24 cellular contexts compared by ENCODE assay signal in the genomic region with DNA sequence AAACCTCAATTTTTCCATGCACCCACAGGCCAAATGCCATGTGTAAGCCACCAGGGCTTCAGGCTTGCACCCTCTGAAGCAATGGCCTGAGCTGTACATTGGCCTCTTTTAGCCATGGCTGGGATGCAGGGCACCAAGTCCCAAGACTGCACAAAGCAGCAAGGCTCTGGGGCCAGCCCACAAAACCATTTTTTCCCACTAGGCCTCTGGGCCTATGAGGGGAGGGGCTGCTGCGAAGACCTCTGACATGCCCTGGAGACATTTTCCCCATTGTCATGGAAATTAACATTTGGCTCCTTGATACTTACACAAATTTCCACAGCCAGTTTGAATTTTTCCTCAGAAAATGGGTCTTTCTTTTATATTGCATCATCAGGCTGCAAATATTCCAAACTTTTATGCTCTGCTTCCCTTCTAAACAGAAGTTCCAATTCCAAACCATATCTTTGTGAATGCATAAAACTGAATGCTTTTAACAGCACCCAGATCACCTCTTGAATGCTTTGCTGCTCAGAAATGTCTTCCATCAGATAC.
"Had no signal": no experiment of that assay in that cellular context is flagged by ENCODE, and none has a peak within 500 bp of the region (broad histone marks: within the 10 kb centered on the region; RNA-seq: fewer than 3 reads in every experiment).

No MANE protein-coding gene starts in this region.

- H3K4me3 ChIP-seq: colonic mucosa, esophagus muscularis mucosa, gastroesophageal sphincter, heart right ventricle, left lung, lower lobe of right lung, mucosa of descending colon had no signal

- H3K27me3 ChIP-seq: colonic mucosa, esophagus muscularis mucosa, foreskin keratinocyte, gastroesophageal sphincter, heart right ventricle, left lung had no signal

- H3K36me3 ChIP-seq: colonic mucosa, esophagus muscularis mucosa, gastroesophageal sphincter, heart right ventricle, left lung, lower lobe of right lung had no signal

- DNase-seq: colonic mucosa; dermis blood vessel endothelial cell; effector CD8-positive, alpha-beta T cell; effector memory CD8-positive, alpha-beta T cell; endodermal cell; foreskin keratinocyte; head of caudate nucleus; heart right ventricle; hippocampal formation; left cardiac atrium; left lung; left ventricle myocardium superior; lower lobe of right lung; mesenchymal stem cell; mucosa of descending colon; naive B cell had no signal

- FAIRE-seq: endometrium, endothelial cell of umbilical vein, frontal cortex, islet of Langerhans, keratinocyte had no signal

- H3K27ac Mint-ChIP-seq: effector memory CD8-positive, alpha-beta T cell; endodermal cell; mesothelial cell of epicardium; naive B cell had no signal

- H3K4me1 ChIP-seq: colonic mucosa, esophagus muscularis mucosa, foreskin keratinocyte, gastroesophageal sphincter, left lung, lower lobe of right lung had no signal

- H3K4me1 Mint-ChIP-seq: endodermal cell had no signal

- H3K4me3 Mint-ChIP-seq: effector memory CD8-positive, alpha-beta T cell; endodermal cell; mesothelial cell of epicardium; naive B cell had no signal

- H3K27ac ChIP-seq: colonic mucosa, esophagus muscularis mucosa, foreskin keratinocyte, gastroesophageal sphincter, heart right ventricle, left lung, lower lobe of right lung had no signal

- H3K27me3 Mint-ChIP-seq: effector memory CD8-positive, alpha-beta T cell; naive B cell had no signal

- H3K9me3 ChIP-seq: colonic mucosa, esophagus muscularis mucosa, gastroesophageal sphincter, left lung, lower lobe of right lung, mucosa of descending colon had no signal

- ATAC-seq: effector memory CD8-positive, alpha-beta T cell; foreskin keratinocyte; gastroesophageal sphincter; heart right ventricle; left cardiac atrium; left lung; left ventricle myocardium superior; lower lobe of right lung; mucosa of descending colon had no signal
